9 cellular contexts compared by ENCODE assay signal in the genomic region with DNA sequence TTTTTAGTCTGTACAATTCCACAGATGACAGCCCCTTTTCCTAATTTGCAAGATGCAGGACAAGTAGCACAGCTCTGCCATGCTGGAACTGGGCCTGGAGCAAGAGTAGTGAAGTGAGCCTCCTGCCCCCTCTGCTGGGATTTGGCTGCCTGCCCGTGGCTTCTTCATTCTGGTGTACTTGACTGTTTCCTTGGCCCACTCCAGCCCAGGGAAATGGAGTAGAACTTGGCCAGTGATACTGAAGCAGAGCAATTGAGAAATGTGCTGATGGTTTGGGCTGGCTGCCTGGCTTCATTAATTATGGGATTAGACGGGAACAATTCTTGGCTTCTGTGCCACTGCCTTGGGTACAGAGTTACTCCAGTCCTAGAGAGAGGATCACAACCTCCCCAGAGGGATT. TPM values are rescaled to one million over a fixed set of nuclear protein-coding genes. Genes with fewer than 3 reads are reported as not detected.
A peak's percentile ranks its signal among the peaks of the same experiment; 100 is the strongest.
DNase-seq lines count a peak whose midpoint lies in the region; ATAC-seq, FAIRE-seq and TF ChIP-seq lines count a peak whose summit lies in the region.
"Had no signal": no experiment of that assay in that cellular context is flagged by ENCODE, and none has a peak within 500 bp of the region (broad histone marks: within the 10 kb centered on the region; RNA-seq: fewer than 3 reads in every experiment).

No MANE protein-coding gene starts in this region.

- CTCF ChIA-PET in A549 (lab: Yijun Ruan, JAX) (interaction anchor here (0.7 to 4.7 kb wide), 3 partner anchors 35 to 177 kb away, joined by 3 to 19 read pairs (median 9); no protein-coding TSS in a partner anchor), endothelial cell of umbilical vein (lab: Charles Lee) (interaction anchor here (1.4 to 1.8 kb wide), 3 partner anchors 12 to 90 kb away, joined by 4 to 8 read pairs (median 4); no protein-coding TSS in a partner anchor)

- no peak for TF ChIP-seq POLR2A in A549 (IDR thresholded peaks at IDR 0.05; ENCODE audit: low read length)
- no peak for TF ChIP-seq POLR2A in endothelial cell of umbilical vein (IDR thresholded peaks at IDR 0.05; ENCODE audit: low read depth, low read length)

- DNase-seq in A549 (ENCODE audit: low read depth in 1 of 2, low spot score in 1 of 2) = no peak
- DNase-seq in NCI-H226 = peak; percentile 13
- DNase-seq in endothelial cell of umbilical vein (ENCODE audit: low read depth, low spot score) = peak; percentile 28
- DNase-seq in mesenteric fat pad (ENCODE audit: low spot score) = peak; percentile 93
- DNase-seq in dedifferentiated amniotic fluid mesenchymal stem cell (ENCODE audit: extremely low spot score) = no peak
- DNase-seq in HK-2 (ENCODE audit: unreplicated experiment) = no peak
- DNase-seq: OCI-M1 had no signal

- no peak for TF ChIP-seq RAD21 in A549 (conservative IDR thresholded peaks at IDR 0.05 in 1 of 2, IDR thresholded peaks at IDR 0.05 in 1 of 2)

- no peak overlapping the region for H3K9ac ChIP-seq in endothelial cell of umbilical vein (replicated peaks; ENCODE audit: extremely low read depth, insufficient read depth, low read length)

- FAIRE-seq in A549 (lab: Jason Lieb, UNC) (no peak), endothelial cell of umbilical vein (lab: Jason Lieb, UNC) (no peak)

- TF ChIP-seq EP300 in A549 (IDR thresholded peaks at IDR 0.05) = no peak

- H3K36me3 ChIP-seq in endothelial cell of umbilical vein (ENCODE audit: control insufficient read depth in 2 of 2, extremely low read depth in 1 of 2, insufficient read depth in 2 of 2, low read length in 2 of 2) = no peaks in the 10 kb centered on the region

- TF ChIP-seq CTCF in A549 (IDR thresholded peaks at IDR 0.05) (no peak), endothelial cell of umbilical vein (IDR thresholded peaks at IDR 0.05; ENCODE audit: extremely low read depth in 1 of 2, insufficient read depth in 1 of 2, low read depth in 1 of 2, low read length in 2 of 2) (no peak)

- 0 out of 6 replicates have a peak overlapping the region, but pooled peaks of 1 of the 2 experiments have one; percentile 6 for H3K27ac ChIP-seq in A549
- H3K27ac ChIP-seq in endothelial cell of umbilical vein (ENCODE audit: insufficient read depth, low read depth, low read length) = no peak overlapping the region

- no TSS peak for BruUV-seq in endothelial cell of umbilical vein (replicated peaks; lab: Mats Ljungman, UMichigan)

- no peaks in the 10 kb centered on the region for H3K9me1 ChIP-seq in endothelial cell of umbilical vein (replicated peaks; ENCODE audit: control insufficient read depth, extremely low read depth, insufficient read depth, low read length)

- dilution Hi-C loops in endothelial cell of umbilical vein (cut with MboI; ENCODE audit: extremely low pct_ligation_motif_present, low sequenced_read_pairs) = no loop called here

- H3K4me3 ChIP-seq in A549 (no peak overlapping the region), endothelial cell of umbilical vein (replicated peaks in 1 of 3; ENCODE audit: insufficient read depth in 1 of 3, low read depth in 1 of 3, low read length in 3 of 3) (no peak overlapping the region)

- POLR2A ChIA-PET in A549 (lab: Yijun Ruan, JAX) (no interaction called here), endothelial cell of umbilical vein (lab: Charles Lee) (no interaction called here)

- WGBS in A549 (ENCODE audit: missing lambda C conversion rate) = 50% methylated on average over 2 of the region's 2 CpGs

- H3K4me2 ChIP-seq in A549 = 0 out of 3 replicates have a peak overlapping the region, but pooled peaks have one; percentile 15
- no peak overlapping the region for H3K4me2 ChIP-seq in endothelial cell of umbilical vein (ENCODE audit: insufficient read depth, low read length)

- H3K79me2 ChIP-seq in endothelial cell of umbilical vein (ENCODE audit: control insufficient read depth, insufficient read depth, low read length) = no peaks in the 10 kb centered on the region

- no peaks in the 10 kb centered on the region for H4K20me1 ChIP-seq in endothelial cell of umbilical vein (replicated peaks; ENCODE audit: control insufficient read depth, extremely low read depth, insufficient read depth, low read length)

- H3K4me1 ChIP-seq in A549 (peaks cover 44% of the 10 kb centered on the region), endothelial cell of umbilical vein (ENCODE audit: control insufficient read depth, extremely low read depth, insufficient read depth, low read length) (peaks cover 17% of the 10 kb centered on the region)

- ATAC-seq in A549 = no peak
- ATAC-seq in GM19395 (IDR thresholded peaks at IDR 0.05; ENCODE audit: unreplicated experiment) = no peak
- ATAC-seq in HG03442 (IDR thresholded peaks at IDR 0.05; ENCODE audit: unreplicated experiment) = no peak

- H3K27me3 ChIP-seq in endothelial cell of umbilical vein (ENCODE audit: control insufficient read depth in 2 of 2, insufficient read depth in 2 of 2, low read length in 2 of 2) = no peaks in the 10 kb centered on the region

- H3K9me3 ChIP-seq in A549 (no peaks in the 10 kb centered on the region), endothelial cell of umbilical vein (replicated peaks; ENCODE audit: control insufficient read depth, insufficient read depth, low read length) (no peaks in the 10 kb centered on the region)

- H2AFZ ChIP-seq in endothelial cell of umbilical vein (ENCODE audit: low read depth, low read length) = no peak overlapping the region

- intact Hi-C loops in endothelial cell of umbilical vein (cut with micrococcal nuclease) = no loop called here

TF ChIP-seq in A549, 52 proteins besides CTCF, POLR2A, EP300 and RAD21 (continues in another document):
- TF ChIP-seq SREBF2 (IDR thresholded peaks at IDR 0.05) = no peak
- TF ChIP-seq TFCP2L1 (CRISPR knock-in tag; IDR thresholded peaks at IDR 0.05) = no peak
- TF ChIP-seq, protein P1, sequence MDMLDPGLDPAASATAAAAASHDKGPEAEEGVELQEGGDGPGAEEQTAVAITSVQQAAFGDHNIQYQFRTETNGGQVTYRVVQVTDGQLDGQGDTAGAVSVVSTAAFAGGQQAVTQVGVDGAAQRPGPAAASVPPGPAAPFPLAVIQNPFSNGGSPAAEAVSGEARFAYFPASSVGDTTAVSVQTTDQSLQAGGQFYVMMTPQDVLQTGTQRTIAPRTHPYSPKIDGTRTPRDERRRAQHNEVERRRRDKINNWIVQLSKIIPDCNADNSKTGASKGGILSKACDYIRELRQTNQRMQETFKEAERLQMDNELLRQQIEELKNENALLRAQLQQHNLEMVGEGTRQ (IDR thresholded peaks at IDR 0.05) = no peak
- TF ChIP-seq ZSCAN20 (CRISPR knock-in tag; IDR thresholded peaks at IDR 0.05) = no peak
- no peak for TF ChIP-seq BHLHE40 (IDR thresholded peaks at IDR 0.05; ENCODE audit: low read depth, low read length)
- TF ChIP-seq MAX (IDR thresholded peaks at IDR 0.05) = no peak
- TF ChIP-seq CBX8 (IDR thresholded peaks at IDR 0.05) = no peak
- no peak for TF ChIP-seq RARB (CRISPR knock-in tag; IDR thresholded peaks at IDR 0.05)
- TF ChIP-seq MYC (IDR thresholded peaks at IDR 0.05; ENCODE audit: borderline replicate concordance, low read length) = no peak
- no peak for TF ChIP-seq PHF8 (IDR thresholded peaks at IDR 0.05; ENCODE audit: borderline replicate concordance, low read depth)
- TF ChIP-seq NFE2L2 (conservative IDR thresholded peaks at IDR 0.05; ENCODE audit: low read length) = no peak
- TF ChIP-seq HOXA7 (CRISPR knock-in tag; IDR thresholded peaks at IDR 0.05) = no peak

TF ChIP-seq in endothelial cell of umbilical vein, 7 proteins besides CTCF, POLR2A, EP300 and RAD21:
- TF ChIP-seq MAX (IDR thresholded peaks at IDR 0.05; ENCODE audit: insufficient read depth, insufficient read length) (no peak), EZH2 (IDR thresholded peaks at IDR 0.05; ENCODE audit: borderline replicate concordance, low read depth, low read length, severe bottlenecking) (no peak), GATA2 (IDR thresholded peaks at IDR 0.05; ENCODE audit: insufficient read depth, insufficient read length, low read depth, low read length) (no peak), MYC (IDR thresholded peaks at IDR 0.05; ENCODE audit: low read depth, low read length) (no peak), JUN (IDR thresholded peaks at IDR 0.05; ENCODE audit: borderline replicate concordance, insufficient read depth, insufficient read length, low read depth) (no peak), FOS (IDR thresholded peaks at IDR 0.05; ENCODE audit: borderline replicate concordance, insufficient read depth, low read length) (no peak), POLR2AphosphoS5 (IDR thresholded peaks at IDR 0.05; ENCODE audit: insufficient read depth, low read depth, low read length) (no peak)
TF ChIP-seq in endothelial cell of umbilical vein: peak in this region for 0.

RNA-seq across cellular contexts. Expression of gene GPD1L, which starts 2.8 kb away (rescaled TPM):
- polyA plus RNA-seq in A549 (2011; rRNA removed) (30.6 and 31.0 TPM in 2 replicates), A549 (2017; fragmentation: RNase III; extraction: RNeasy Plus Mini Kit Qiagen cat#74134 plus additional on column Dnase treatment) (13.3 to 15.6 TPM (median 13.6 TPM) in 3 replicates), endothelial cell of umbilical vein (4.0 and 5.1 TPM in 2 replicates)
- polyA plus RNA-seq in A549 (2012; cell fraction: cytosol; rRNA removed) = 9.3 and 9.4 TPM in 2 replicates
- 9.5 and 10.5 TPM in 2 replicates for polyA plus RNA-seq in A549 (2012; cell fraction: nucleus; rRNA removed)
- 18.3 and 18.9 TPM in 2 replicates for polyA minus RNA-seq in A549 (2011; rRNA and poly(A)+ RNA removed)
- total RNA-seq in endothelial cell of umbilical vein (11.3 and 12.9 TPM in 2 replicates), mesenteric fat pad (51.7 TPM)
- 5.9 and 6.0 TPM in 2 replicates for polyA plus RNA-seq in endothelial cell of umbilical vein (2011; cell fraction: cytosol; rRNA removed)
- polyA plus RNA-seq in endothelial cell of umbilical vein (2011; cell fraction: nucleus; rRNA removed) = 5.4 and 6.3 TPM in 2 replicates
- 8.2 and 10.8 TPM in 2 replicates for polyA plus RNA-seq in endothelial cell of umbilical vein (2012)
- polyA minus RNA-seq in endothelial cell of umbilical vein = 7.5 and 8.8 TPM in 2 replicates
- polyA minus RNA-seq in endothelial cell of umbilical vein (2011; cell fraction: cytosol; rRNA and poly(A)+ RNA removed) = 16.8 TPM
- 2.7 and 3.0 TPM in 2 replicates for polyA minus RNA-seq in endothelial cell of umbilical vein (2011; cell fraction: nucleus; rRNA and poly(A)+ RNA removed)

Comparison
In these comparisons a context has a peak if more than half of its experiments do, and no peak if none do; other contexts are left out.
1. DNase-seq: peak in NCI-H226 (single experiment), endothelial cell of umbilical vein (single experiment) and mesenteric fat pad (single experiment); none in A549 (0 of 2), dedifferentiated amniotic fluid mesenchymal stem cell (single experiment) and HK-2 (single experiment).